ENCODE assay signal across 8 cellular contexts in genomic region chrX:40105016-40105790, GRCh38. TPM values are rescaled to one million over a fixed set of nuclear protein-coding genes. Genes with fewer than 3 reads are reported as not detected.
A peak's percentile ranks its signal among the peaks of the same experiment; 100 is the strongest.
DNase-seq lines count a peak whose midpoint lies in the region; ATAC-seq and TF ChIP-seq lines count a peak whose summit lies in the region.

No MANE protein-coding gene starts in this region.

- H3K4me3 ChIP-seq in AG10803 (ENCODE audit: low read length) (peak overlapping the region; percentile 49), LNCaP clone FGC (ENCODE audit: low read depth, low read length) (peak overlapping the region; percentile 59), iPS-15b (ENCODE audit: low read depth, low read length) (peak overlapping the region; percentile 54), skeletal muscle tissue (ENCODE audit: low read length in 3 of 3) (peak overlapping the region; percentile 38 to 73 (median 65))

- no peak for DNase-seq in AG10803 (ENCODE audit: low read depth)
- DNase-seq in LNCaP clone FGC (ENCODE audit: low read depth), result no peak
- peak; percentile 70 for DNase-seq in activated naive CD8-positive, alpha-beta T cell treated with anti-CD3 and anti-CD28 coated beads, Interleukin-2, amount 10 ng/mL, durations not matched to agents 7 days and 5 days

- H3K27me3 ChIP-seq in iPS-15b (ENCODE audit: control insufficient read depth, insufficient read depth, low read length) (peaks cover 39% of the 10 kb centered on the region), skeletal muscle tissue (ENCODE audit: control insufficient read depth in 3 of 3, insufficient read depth in 3 of 3, low read length in 3 of 3) (peaks cover 0 to 30% (median 0%) of the 10 kb centered on the region in 3 donors)

- no peaks in the 10 kb centered on the region for H3K9me3 Mint-ChIP-seq in activated naive CD8-positive, alpha-beta T cell treated with anti-CD3 and anti-CD28 coated beads, Interleukin-2, amount 10 ng/mL, durations not matched to agents 7 days and 5 days

- TF ChIP-seq CTCF in AG10803 (conservative IDR thresholded peaks at IDR 0.05; ENCODE audit: low read length) (no peak), LNCaP clone FGC (IDR thresholded peaks at IDR 0.05; ENCODE audit: control insufficient read depth, extremely low read depth, insufficient read depth) (no peak)

- peak overlapping the region; percentile 78 for H3K4me3 Mint-ChIP-seq in activated naive CD8-positive, alpha-beta T cell treated with anti-CD3 and anti-CD28 coated beads, Interleukin-2, amount 10 ng/mL, durations not matched to agents 7 days and 5 days

- H3K9me3 ChIP-seq in iPS-15b (ENCODE audit: control insufficient read depth, insufficient read depth, low read length) (no peaks in the 10 kb centered on the region), skeletal muscle tissue (ENCODE audit: control insufficient read depth in 3 of 3, low read length in 3 of 3) (no peaks in the 10 kb centered on the region)

- H3K27ac Mint-ChIP-seq in activated naive CD8-positive, alpha-beta T cell treated with anti-CD3 and anti-CD28 coated beads, Interleukin-2, amount 10 ng/mL, durations not matched to agents 7 days and 5 days, result peak overlapping the region; percentile 70

- ATAC-seq in GM18505 (IDR thresholded peaks at IDR 0.05; ENCODE audit: unreplicated experiment) (no peak), GM21528 (IDR thresholded peaks at IDR 0.05; ENCODE audit: low FRiP score, unreplicated experiment) (no peak), GM19463 (IDR thresholded peaks at IDR 0.05; ENCODE audit: unreplicated experiment) (no peak)
- peak; percentile 41 for ATAC-seq in activated naive CD8-positive, alpha-beta T cell treated with anti-CD3 and anti-CD28 coated beads, Interleukin-2, amount 10 ng/mL, durations not matched to agents 7 days and 5 days (ENCODE audit: low read depth)

- POLR2A ChIA-PET in activated naive CD8-positive, alpha-beta T cell treated with anti-CD3 and anti-CD28 coated beads, Interleukin-2, amount 10 ng/mL, durations not matched to agents 7 days and 5 days (lab: Charles Lee), result interaction anchor here (0.9 to 2.5 kb wide), 9 partner anchors 8 to 68 kb away, joined by 3 to 12 read pairs (median 4); no protein-coding TSS in a partner anchor

- H3K27me3 Mint-ChIP-seq in activated naive CD8-positive, alpha-beta T cell treated with anti-CD3 and anti-CD28 coated beads, Interleukin-2, amount 10 ng/mL, durations not matched to agents 7 days and 5 days, result no peaks in the 10 kb centered on the region

- peaks cover 3% of the 10 kb centered on the region for H3K4me1 Mint-ChIP-seq in activated naive CD8-positive, alpha-beta T cell treated with anti-CD3 and anti-CD28 coated beads, Interleukin-2, amount 10 ng/mL, durations not matched to agents 7 days and 5 days

- H3K9ac ChIP-seq in iPS-15b (ENCODE audit: low read depth, low read length) (no peak overlapping the region), skeletal muscle tissue (ENCODE audit: low read depth in 1 of 3, low read length in 3 of 3) (peak overlapping the region; percentile 57 to 84 (median 70))

- H3K27ac ChIP-seq in skeletal muscle tissue (ENCODE audit: low read depth, low read length), result peak overlapping the region; percentile 76

- H3K4me1 ChIP-seq in iPS-15b (ENCODE audit: control insufficient read depth, insufficient read depth, low read length) (peaks cover 20% of the 10 kb centered on the region), skeletal muscle tissue (ENCODE audit: control insufficient read depth in 3 of 3, insufficient read depth in 3 of 3, low read length in 3 of 3) (peaks cover 14 to 30% (median 20%) of the 10 kb centered on the region in 3 donors)

- TF ChIP-seq POLR2A in GM18505 (IDR thresholded peaks at IDR 0.05; ENCODE audit: borderline replicate concordance, extremely low read depth, insufficient read depth, insufficient read length), result peak; percentile 32

- H3K36me3 ChIP-seq in iPS-15b (ENCODE audit: control insufficient read depth, insufficient read depth, low read length) (no peaks in the 10 kb centered on the region), skeletal muscle tissue (ENCODE audit: control insufficient read depth in 3 of 3, insufficient read depth in 3 of 3, low read length in 3 of 3) (no peaks in the 10 kb centered on the region)

- H3K36me3 Mint-ChIP-seq in activated naive CD8-positive, alpha-beta T cell treated with anti-CD3 and anti-CD28 coated beads, Interleukin-2, amount 10 ng/mL, durations not matched to agents 7 days and 5 days, result no peaks in the 10 kb centered on the region

RNA-seq across cellular contexts. Expression of gene BCOR, which starts 7.4 kb away (rescaled TPM):
- total RNA-seq in activated naive CD8-positive, alpha-beta T cell treated with anti-CD3 and anti-CD28 coated beads, Interleukin-2, amount 10 ng/mL, durations not matched to agents 7 days and 5 days, result 10 to 100 TPM; 44.7 to 46.4 TPM
- 19.8 TPM for total RNA-seq in skeletal muscle tissue
